1 cellular context compared by ENCODE assay signal in the genomic region with DNA sequence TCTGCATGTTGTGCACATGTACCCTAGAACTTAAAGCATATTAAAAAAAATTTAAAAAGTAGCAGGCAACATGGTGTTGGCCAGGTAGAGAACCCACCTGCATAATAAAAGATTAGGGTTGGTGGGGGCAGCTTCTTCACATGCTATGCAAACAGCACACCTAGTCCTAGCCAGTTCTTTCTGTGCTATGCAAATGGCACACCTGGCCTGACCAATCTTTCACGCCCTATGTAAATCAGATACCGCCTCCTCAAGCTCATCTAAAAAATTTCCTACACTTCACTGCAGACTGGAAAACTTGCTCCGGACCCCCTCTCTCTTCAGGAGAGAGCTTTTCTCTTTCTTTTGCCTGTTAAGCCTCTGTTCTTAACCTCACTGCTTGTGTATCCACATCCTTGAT.
TF ChIP-seq lines count a peak whose summit lies in the region.

No MANE protein-coding gene starts in this region.

TF ChIP-seq in GM23338, 12 proteins besides CTCF, POLR2A, EP300 and RAD21 (continued from another document):
- no peak for TF ChIP-seq ZNF462 (CRISPR knock-in tag; IDR thresholded peaks at IDR 0.05)
- no peak for TF ChIP-seq EZH2 (IDR thresholded peaks at IDR 0.05; ENCODE audit: low read depth, unreplicated experiment)
- no peak for TF ChIP-seq CREB1 (CRISPR knock-in tag; IDR thresholded peaks at IDR 0.05; ENCODE audit: low read depth)
